In genomic region chr20:31537116-31537858, GRCh38 we compare ENCODE assay signal across 1 cellular context.
TF ChIP-seq lines count a peak whose summit lies in the region.

No MANE protein-coding gene starts in this region.

TF ChIP-seq in WTC11, 78 proteins besides CTCF, POLR2A, EP300 and RAD21 (continued from another document):
- TF ChIP-seq ERG (CRISPR knock-in tag; IDR thresholded peaks at IDR 0.05): no peak
- no peak for TF ChIP-seq KAT7 (CRISPR knock-in tag; IDR thresholded peaks at IDR 0.05; ENCODE audit: borderline replicate concordance)
- no peak for TF ChIP-seq RORB (CRISPR knock-in tag; IDR thresholded peaks at IDR 0.05)
- no peak for TF ChIP-seq ZNF138 (CRISPR knock-in tag; conservative IDR thresholded peaks at IDR 0.05)
